9 cellular contexts compared by ENCODE assay signal in genomic region chr10:108783897-108784296, GRCh38.
DNase-seq lines count a peak whose midpoint lies in the region; ATAC-seq and TF ChIP-seq lines count a peak whose summit lies in the region.
"Had no signal": no experiment of that assay in that cellular context is flagged by ENCODE, and none has a peak within 500 bp of the region (broad histone marks: within the 10 kb centered on the region; RNA-seq: fewer than 3 reads in every experiment).

No MANE protein-coding gene starts in this region.

- no peak overlapping the region for H3K4me2 ChIP-seq in mammary epithelial cell (ENCODE audit: insufficient read depth, low read depth, low read length)

- ATAC-seq in HG03520 (IDR thresholded peaks at IDR 0.05; ENCODE audit: unreplicated experiment) = no peak
- ATAC-seq: stimulated activated effector memory CD8-positive, alpha-beta T cell treated with anti-CD3 and anti-CD28 coated beads, Interleukin-12 subunit alpha, Interleukin-12 subunit beta, amount 100 ng/mL, for 72 hours had no signal

- no peak overlapping the region for H3K27ac ChIP-seq in cardiac muscle cell
- H3K27ac ChIP-seq in mammary epithelial cell (ENCODE audit: insufficient read depth, low read depth, low read length) = no peak overlapping the region
- H3K27ac ChIP-seq in RWPE1 = no peak overlapping the region

- intact Hi-C loops in cardiac septum (cut with DNase I) (no loop called here), mammary epithelial cell (cut with micrococcal nuclease) (no loop called here)

- H3K27ac Mint-ChIP-seq in progenitor cell of endocrine pancreas = no peak overlapping the region
- H3K27ac Mint-ChIP-seq: stimulated activated effector memory CD8-positive, alpha-beta T cell treated with anti-CD3 and anti-CD28 coated beads, Interleukin-12 subunit alpha, Interleukin-12 subunit beta, amount 100 ng/mL, for 72 hours had no signal

- H3K9me3 ChIP-seq in cardiac muscle cell (ENCODE audit: low read depth) (no peaks in the 10 kb centered on the region), mammary epithelial cell (replicated peaks; ENCODE audit: insufficient read depth, low read length) (peaks cover 6% of the 10 kb centered on the region)

- peaks cover 28% of the 10 kb centered on the region for H3K9me3 Mint-ChIP-seq in progenitor cell of endocrine pancreas (ENCODE audit: low read depth)

- in situ Hi-C loops in mammary epithelial cell (cut with MboI; ENCODE audit: low sequenced_read_pairs in 2 of 2) = no loop called here

- peaks cover 1% of the 10 kb centered on the region for H3K36me3 Mint-ChIP-seq in progenitor cell of endocrine pancreas (ENCODE audit: insufficient read depth)
- H3K36me3 Mint-ChIP-seq: stimulated activated effector memory CD8-positive, alpha-beta T cell treated with anti-CD3 and anti-CD28 coated beads, Interleukin-12 subunit alpha, Interleukin-12 subunit beta, amount 100 ng/mL, for 72 hours had no signal

- dilution Hi-C loops in mammary epithelial cell (cut with HindIII; ENCODE audit: low sequenced_read_pairs) = no loop called here

- no peak overlapping the region for H3K4me3 Mint-ChIP-seq in progenitor cell of endocrine pancreas (ENCODE audit: low read depth)
- H3K4me3 Mint-ChIP-seq: stimulated activated effector memory CD8-positive, alpha-beta T cell treated with anti-CD3 and anti-CD28 coated beads, Interleukin-12 subunit alpha, Interleukin-12 subunit beta, amount 100 ng/mL, for 72 hours had no signal

- CTCF ChIA-PET in mammary epithelial cell (lab: Charles Lee; ENCODE audit: low non-redundant PET) (no interaction called here), RWPE1 (lab: Yijun Ruan, JAX) (no interaction called here)

- no peak overlapping the region for H3K4me3 ChIP-seq in cardiac muscle cell
- H3K4me3 ChIP-seq in mammary epithelial cell (replicated peaks in 1 of 3; ENCODE audit: insufficient read depth in 1 of 3, low read depth in 2 of 3, low read length in 3 of 3) = no peak overlapping the region

- WGBS in mammary epithelial cell (ENCODE audit: low coverage, missing lambda C conversion rate) = 17% methylated on average over 1 of the region's 1 CpG

- TF ChIP-seq CTCF in cardiac muscle cell (IDR thresholded peaks at IDR 0.05; ENCODE audit: low read depth, low read length) (peak; percentile 38), mammary epithelial cell (conservative IDR thresholded peaks at IDR 0.05 in 1 of 2, IDR thresholded peaks at IDR 0.05 in 1 of 2; ENCODE audit: extremely low read depth in 1 of 2, insufficient read depth in 1 of 2, low read depth in 1 of 2, low read length in 2 of 2) (peak; percentile 41 to 47), progenitor cell of endocrine pancreas (IDR thresholded peaks at IDR 0.05; ENCODE audit: unreplicated experiment) (peak; percentile 49), RWPE1 (conservative IDR thresholded peaks at IDR 0.05; ENCODE audit: low read depth) (no peak)

- H3K9ac ChIP-seq in mammary epithelial cell (ENCODE audit: insufficient read depth, low read length) = no peak overlapping the region

- no peaks in the 10 kb centered on the region for H3K4me1 Mint-ChIP-seq in progenitor cell of endocrine pancreas (ENCODE audit: low read depth)
- H3K4me1 Mint-ChIP-seq: stimulated activated effector memory CD8-positive, alpha-beta T cell treated with anti-CD3 and anti-CD28 coated beads, Interleukin-12 subunit alpha, Interleukin-12 subunit beta, amount 100 ng/mL, for 72 hours had no signal

- POLR2A ChIA-PET in RWPE1 (lab: Yijun Ruan, JAX; ENCODE audit: low non-redundant PET) = no interaction called here

- H3K4me1 ChIP-seq in cardiac muscle cell (ENCODE audit: low read depth) (no peaks in the 10 kb centered on the region), mammary epithelial cell (ENCODE audit: insufficient read depth, low read length) (no peaks in the 10 kb centered on the region)

- no peaks in the 10 kb centered on the region for H3K27me3 Mint-ChIP-seq in progenitor cell of endocrine pancreas

- H3K36me3 ChIP-seq in cardiac muscle cell = no peaks in the 10 kb centered on the region
- H3K36me3 ChIP-seq in mammary epithelial cell (ENCODE audit: insufficient read depth, low read length) = no peaks in the 10 kb centered on the region

- BruUV-seq in mammary epithelial cell (replicated peaks; lab: Mats Ljungman, UMichigan) = no TSS peak

- no peaks in the 10 kb centered on the region for H3K79me2 ChIP-seq in mammary epithelial cell (ENCODE audit: insufficient read depth, low read length)

- H3K27me3 ChIP-seq in cardiac muscle cell = no peaks in the 10 kb centered on the region
- H3K27me3 ChIP-seq in mammary epithelial cell (ENCODE audit: insufficient read depth, low read length) = no peaks in the 10 kb centered on the region

- no peak overlapping the region for H2AFZ ChIP-seq in mammary epithelial cell (ENCODE audit: low read depth, low read length)

- DNase-seq in cardiac muscle cell (ENCODE audit: low read depth in 1 of 2, low spot score in 1 of 2) (peak in 1 of 2 donors; percentile 56), cardiac septum (ENCODE audit: low spot score) (no peak), HCEC 1CT (peak; percentile 73), MV-4-11 (lab: John Stamatoyannopoulos, UW) (peak; percentile 35), mammary epithelial cell (peak; percentile 27), progenitor cell of endocrine pancreas (ENCODE audit: low spot score, unreplicated experiment) (no peak), RWPE1 (ENCODE audit: low spot score) (no peak)

- no peaks in the 10 kb centered on the region for H4K20me1 ChIP-seq in mammary epithelial cell (ENCODE audit: insufficient read depth, low read length)

Comparison
In these comparisons a context has a peak if more than half of its experiments do, and no peak if none do; other contexts are left out.
1. DNase-seq: peak in HCEC 1CT (single experiment), MV-4-11 (single experiment) and mammary epithelial cell (single experiment); none in cardiac septum (single experiment), progenitor cell of endocrine pancreas (single experiment) and RWPE1 (single experiment).